Comparison of ENCODE assay signal across 9 cellular contexts in the genomic region with DNA sequence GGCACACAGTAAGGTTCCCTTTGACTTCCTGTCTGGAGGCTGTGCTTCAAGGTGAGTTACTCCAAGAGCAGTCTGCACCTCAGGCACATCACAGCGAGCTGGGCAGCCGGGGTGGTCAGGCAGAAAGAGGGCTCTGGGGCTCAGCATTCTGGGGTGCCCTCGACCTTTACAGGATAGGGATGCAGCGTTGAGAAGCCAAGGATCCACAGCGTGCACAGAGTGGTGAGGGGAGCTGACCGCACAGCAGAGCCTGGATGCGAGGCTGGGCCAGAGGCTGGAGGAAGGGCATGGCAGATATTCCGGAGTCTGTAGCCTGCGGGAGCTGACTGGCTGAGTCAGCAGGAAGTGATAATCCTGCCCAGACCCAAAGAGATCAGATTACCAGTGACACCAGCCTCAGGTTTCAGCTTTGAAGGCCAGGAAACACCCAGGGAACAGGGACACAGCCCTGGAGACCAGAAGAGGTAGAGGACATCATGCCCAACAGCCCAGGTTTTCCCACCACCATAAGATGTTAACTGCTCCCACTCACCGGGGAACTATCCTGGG. TPM values are rescaled to one million over a fixed set of nuclear protein-coding genes. Genes with fewer than 3 reads are reported as not detected.
DNase-seq lines count a peak whose midpoint lies in the region; ATAC-seq and TF ChIP-seq lines count a peak whose summit lies in the region.
"Had no signal": no experiment of that assay in that cellular context is flagged by ENCODE, and none has a peak within 500 bp of the region (broad histone marks: within the 10 kb centered on the region; RNA-seq: fewer than 3 reads in every experiment).

No MANE protein-coding gene starts in this region.

- H3K27me3 ChIP-seq in adrenal gland (no peaks in the 10 kb centered on the region), iPS-15b (ENCODE audit: control insufficient read depth, insufficient read depth, low read length) (no peaks in the 10 kb centered on the region)
- H3K27me3 ChIP-seq: BLaER1 had no signal

- H3K4me1 ChIP-seq in adrenal gland (replicated peaks in 1 of 2) (peaks cover 0 to 3% of the 10 kb centered on the region in 2 donors), iPS-15b (ENCODE audit: control insufficient read depth, insufficient read depth, low read length) (peaks cover 6% of the 10 kb centered on the region)
- H3K4me1 ChIP-seq: BLaER1 had no signal

- H3K4me3 ChIP-seq in adrenal gland (no peak overlapping the region), iPS-15b (ENCODE audit: low read depth, low read length) (peak overlapping the region; percentile 3)
- H3K4me3 ChIP-seq: BLaER1 had no signal

- peak in 1 of 2 donors; percentile 32 for TF ChIP-seq POLR2A in adrenal gland (IDR thresholded peaks at IDR 0.05)

- H3K36me3 ChIP-seq in adrenal gland (replicated peaks in 1 of 2) (no peaks in the 10 kb centered on the region), iPS-15b (ENCODE audit: control insufficient read depth, insufficient read depth, low read length) (no peaks in the 10 kb centered on the region)
- H3K36me3 ChIP-seq: BLaER1 had no signal

- intact Hi-C loops in Right ventricle myocardium inferior (cut with DNase I), result no loop called here
- intact Hi-C loops in cardiac septum (cut with DNase I), result no loop called here
- intact Hi-C loops in adrenal gland (cut with DNase I), result loop anchor here in 1 of 2 donors (10.0 kb wide), 1 partner anchor 99 kb away; a partner anchor contains a TSS

- no peak overlapping the region for H3K9ac ChIP-seq in iPS-15b (ENCODE audit: low read depth, low read length)
- H3K9ac ChIP-seq: BLaER1 had no signal

- WGBS in adrenal gland, 4 donors, result 55 to 60% (median 56%) methylated on average over 9 to 10 of the region's 10 CpGs

- no peak for DNase-seq in Right ventricle myocardium inferior (ENCODE audit: missing footprints)
- DNase-seq in cardiac septum (ENCODE audit: low spot score), result no peak
- DNase-seq in adrenal gland, result peak; percentile 50 to 78 (median 68)
- no peak for DNase-seq in globus pallidus (ENCODE audit: low spot score)
- DNase-seq in stimulated activated CD4-positive, alpha-beta T cell treated with anti-CD3 and anti-CD28 coated beads, Interleukin-2, amount 100 ng/mL, for 24 hours, result no peak
- no peak for DNase-seq in inferior parietal cortex (ENCODE audit: extremely low spot score)

- ATAC-seq in Right ventricle myocardium inferior (peak; percentile 21), GM18517 (IDR thresholded peaks at IDR 0.05; ENCODE audit: unreplicated experiment) (no peak)

- no peaks in the 10 kb centered on the region for H3K9me3 ChIP-seq in adrenal gland (replicated peaks in 1 of 3)
- no peaks in the 10 kb centered on the region for H3K9me3 ChIP-seq in iPS-15b (ENCODE audit: control insufficient read depth, insufficient read depth, low read length)
- H3K9me3 ChIP-seq: BLaER1 had no signal

- no peak for TF ChIP-seq CTCF in adrenal gland (IDR thresholded peaks at IDR 0.05)

- no peak overlapping the region for H3K27ac ChIP-seq in adrenal gland
- H3K27ac ChIP-seq: BLaER1 had no signal

RNA-seq across cellular contexts. Expression of a gene that starts 38.4 kb away (rescaled TPM):
- total RNA-seq in Right ventricle myocardium inferior (281 TPM), cardiac septum (265 TPM), adrenal gland (10 to 100 TPM in 1 of 8 donors, 1 to 10 TPM in 7; 2.6 to 22.6 (median 5.4) TPM)
- 10 to 100 TPM in 1 of 3 donors, 1 to 10 TPM in 2; 7.1 to 13.9 (median 8.8) TPM for polyA plus RNA-seq in adrenal gland

Comparison
In these comparisons a context has a peak if more than half of its experiments do, and no peak if none do; other contexts are left out.
1. DNase-seq: peak in adrenal gland (7 of 7); none in Right ventricle myocardium inferior (single experiment), cardiac septum (single experiment), globus pallidus (single experiment), stimulated activated CD4-positive, alpha-beta T cell treated with anti-CD3 and anti-CD28 coated beads, Interleukin-2, amount 100 ng/mL, for 24 hours (0 of 2) and inferior parietal cortex (single experiment).
2. RNA of a gene that starts 38.4 kb away (total RNA-seq): 281 TPM in Right ventricle myocardium inferior (single experiment) and 265 TPM in cardiac septum (single experiment); 2.6 to 22.6 TPM in adrenal gland; every median in the first group is over 10 times any median in the second.